ENCODE assay signal across 1 cellular context in the genomic region with DNA sequence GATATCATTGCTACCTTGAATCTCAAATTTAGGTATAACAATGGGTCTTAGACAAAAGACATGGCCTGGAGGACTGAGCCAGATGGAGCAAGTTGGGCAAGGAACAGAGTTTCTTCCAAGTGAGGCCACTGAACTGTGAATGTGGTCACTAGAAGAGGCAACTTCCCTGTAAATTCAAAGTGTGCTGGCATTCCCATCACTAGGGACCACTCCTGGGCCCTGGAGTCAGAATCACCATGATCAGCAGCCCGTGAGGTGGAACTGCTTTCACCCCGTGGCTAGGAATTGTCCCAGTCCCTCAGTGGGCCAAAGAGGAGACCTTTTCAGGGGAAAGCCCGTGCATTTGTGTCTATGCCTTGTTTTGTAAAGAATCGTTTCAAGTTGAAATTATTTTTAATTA.
TF ChIP-seq lines count a peak whose summit lies in the region.

No MANE protein-coding gene starts in this region.

TF ChIP-seq in H1, 55 proteins besides CTCF, POLR2A, EP300 and RAD21:
- TF ChIP-seq RFX5 (IDR thresholded peaks at IDR 0.05; ENCODE audit: borderline replicate concordance, low read depth, low read length) (no peak), NANOG (IDR thresholded peaks at IDR 0.05; ENCODE audit: insufficient read depth, low read depth, low read length, poor library complexity, severe bottlenecking) (no peak), POLR2AphosphoS5 (IDR thresholded peaks at IDR 0.05; ENCODE audit: low read depth, low read length) (no peak), EGR1 (IDR thresholded peaks at IDR 0.05; ENCODE audit: borderline replicate concordance, low read depth, low read length) (no peak), YY1 (IDR thresholded peaks at IDR 0.05; ENCODE audit: low read depth, low read length) (no peak), SRF (IDR thresholded peaks at IDR 0.05; ENCODE audit: low read depth, low read length) (no peak), NRF1 (IDR thresholded peaks at IDR 0.05; ENCODE audit: low read depth, low read length) (no peak), CHD2 (IDR thresholded peaks at IDR 0.05; ENCODE audit: low read length) (no peak), SP4 (IDR thresholded peaks at IDR 0.05; ENCODE audit: low read length) (no peak), CTBP2 (IDR thresholded peaks at IDR 0.05; ENCODE audit: borderline replicate concordance, insufficient read depth, insufficient read length, low read length) (no peak), TAF1 (IDR thresholded peaks at IDR 0.05; ENCODE audit: low read depth, low read length) (no peak), BRCA1 (IDR thresholded peaks at IDR 0.05; ENCODE audit: low read depth, low read length) (no peak)
TF ChIP-seq in H1: peak in this region for 0.
